ENCODE assay signal across 22 cellular contexts in the genomic region with DNA sequence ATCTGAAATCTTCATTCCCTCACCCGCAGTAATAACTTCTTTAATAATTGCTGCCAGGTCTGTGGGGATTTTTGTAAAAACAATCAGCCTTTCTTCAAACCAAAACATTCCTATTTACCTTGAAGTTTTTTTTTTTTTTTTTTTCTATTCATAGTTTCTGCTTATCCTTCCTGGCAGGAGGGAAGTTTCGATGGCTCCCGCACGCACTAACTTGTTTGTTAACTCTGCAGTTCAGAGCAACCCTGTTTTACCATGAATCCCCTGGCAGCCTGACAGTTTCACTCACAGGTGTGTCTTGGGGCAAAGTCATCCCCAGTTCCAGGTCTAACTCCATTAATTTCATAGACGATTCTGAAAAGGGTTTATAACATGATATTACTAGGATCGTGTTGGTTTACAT.
DNase-seq lines count a peak whose midpoint lies in the region; ATAC-seq and TF ChIP-seq lines count a peak whose summit lies in the region.
"Had no signal": no experiment of that assay in that cellular context is flagged by ENCODE, and none has a peak within 500 bp of the region (broad histone marks: within the 10 kb centered on the region; RNA-seq: fewer than 3 reads in every experiment).

No MANE protein-coding gene starts in this region.

- H3K27ac Mint-ChIP-seq in effector memory CD8-positive, alpha-beta T cell = no peak overlapping the region
- H3K27ac Mint-ChIP-seq: activated T-helper 1 cell treated with anti-CD3 and anti-CD28 coated beads, Interleukin-12 subunit alpha, Interleukin-12 subunit beta, Interleukin-2, Interleukin-4 antibody, amounts not matched to agents 30 ng/mL and 10 ng/mL and 1 ng/mL, durations not matched to agents 14 hours and 24 hours and 36 hours; dendritic cell treated with granulocyte-macrophage colony-stimulating factor and Interleukin-4, amounts not matched to agents 40 ng/mL and 50 ng/mL, for 4 days; stimulated activated naive CD8-positive, alpha-beta T cell treated with anti-CD3 and anti-CD28 coated beads, Interleukin-15, Interleukin-2, amounts not matched to agents 100 ng/mL and 50 ng/mL, for 24 hours had no signal

- no peaks in the 10 kb centered on the region for H4K20me1 ChIP-seq in HCT116 (ENCODE audit: insufficient read depth)

- no peak overlapping the region for H2AFZ ChIP-seq in HCT116 (ENCODE audit: low read depth, low read length, poor library complexity, severe bottlenecking)

- H3K27me3 ChIP-seq in HCT116 (ENCODE audit: insufficient read depth, low read length) = no peaks in the 10 kb centered on the region
- H3K27me3 ChIP-seq: brain microvascular endothelial cell had no signal

- DNase-seq in HCT116 (ENCODE audit: low read depth, low spot score) (no peak), NCI-H345 treated with DMSO at 0.1 percent for 48 hours (lab: John Stamatoyannopoulos, UW; ENCODE audit: unreplicated experiment) (peak; percentile 31), epithelial cell of prostate (ENCODE audit: low read depth, low spot score) (peak; percentile 99), renal cortical epithelial cell (ENCODE audit: low read depth) (peak; percentile 9), middle frontal gyrus (ENCODE audit: extremely low spot score, low spot score) (no peak)
- DNase-seq in effector memory CD8-positive, alpha-beta T cell = no peak
- DNase-seq in activated CD4-positive, alpha-beta T cell treated with anti-CD3 and anti-CD28 coated beads for 48 hours = no peak
- DNase-seq: brain microvascular endothelial cell; EL; erythroblast; NCI-H2029 treated with DMSO at 0.1 percent for 48 hours; NCI-H524; nucleus accumbens; SK-N-SH; stimulated activated CD4-positive, alpha-beta T cell treated with anti-CD3 and anti-CD28 coated beads, Interleukin-1b, Interleukin-23, amount 100 ng/mL, for 48 hours; T-helper 9 cell had no signal

- no peak for TF ChIP-seq POLR2A in HCT116 (IDR thresholded peaks at IDR 0.05; ENCODE audit: borderline replicate concordance, extremely low read depth, insufficient read depth, insufficient read length)

- H3K36me3 ChIP-seq in HCT116 (ENCODE audit: control insufficient read depth in 1 of 2, insufficient read depth in 2 of 2, low read length in 2 of 2) = no peaks in the 10 kb centered on the region
- H3K36me3 ChIP-seq: brain microvascular endothelial cell had no signal

- no peaks in the 10 kb centered on the region for H3K9me3 ChIP-seq in HCT116 (ENCODE audit: control insufficient read depth in 1 of 2, insufficient read depth in 1 of 2, low read depth in 1 of 2, low read length in 2 of 2)
- H3K9me3 ChIP-seq: SK-N-SH had no signal

- peaks cover 5 to 9% of the 10 kb centered on the region in 2 donors for H3K27me3 Mint-ChIP-seq in effector memory CD8-positive, alpha-beta T cell
- H3K27me3 Mint-ChIP-seq: stimulated activated naive CD8-positive, alpha-beta T cell treated with anti-CD3 and anti-CD28 coated beads, Interleukin-15, Interleukin-2, amounts not matched to agents 100 ng/mL and 50 ng/mL, for 24 hours had no signal

- intact Hi-C loops in HCT116 (cut with micrococcal nuclease) = no loop called here

- POLR2A ChIA-PET in HCT116 (lab: Charles Lee) = no interaction called here

- no peaks in the 10 kb centered on the region for H3K9me2 ChIP-seq in HCT116 (ENCODE audit: insufficient read depth)
- H3K9me2 ChIP-seq: SK-N-SH had no signal

- BruUV-seq in HCT116 (replicated peaks; lab: Mats Ljungman, UMichigan) = no TSS peak

- peaks cover 0 to 24% of the 10 kb centered on the region in 2 experiments; a peak in 3 of 4 replicates for H3K4me1 ChIP-seq in HCT116 (ENCODE audit: control insufficient read depth in 1 of 2, insufficient read depth in 2 of 2, low read length in 2 of 2)

- no peaks in the 10 kb centered on the region for H3K79me2 ChIP-seq in HCT116 (ENCODE audit: insufficient read depth, low read length)

- H3K4me3 Mint-ChIP-seq in effector memory CD8-positive, alpha-beta T cell = no peak overlapping the region
- H3K4me3 Mint-ChIP-seq: activated T-helper 1 cell treated with anti-CD3 and anti-CD28 coated beads, Interleukin-12 subunit alpha, Interleukin-12 subunit beta, Interleukin-2, Interleukin-4 antibody, amounts not matched to agents 30 ng/mL and 10 ng/mL and 1 ng/mL, durations not matched to agents 14 hours and 24 hours and 36 hours; dendritic cell treated with granulocyte-macrophage colony-stimulating factor and Interleukin-4, amounts not matched to agents 40 ng/mL and 50 ng/mL, for 4 days; stimulated activated naive CD8-positive, alpha-beta T cell treated with anti-CD3 and anti-CD28 coated beads, Interleukin-15, Interleukin-2, amounts not matched to agents 100 ng/mL and 50 ng/mL, for 24 hours had no signal

- peak overlapping the region; percentile 67 for H3K4me2 ChIP-seq in HCT116 (ENCODE audit: low read length)

- 0 out of 4 replicates have a peak overlapping the region, but pooled peaks of 1 of the 2 experiments have one; percentile 43 for H3K4me3 ChIP-seq in HCT116 (replicated peaks in 1 of 2; ENCODE audit: low read depth in 1 of 2, low read length in 2 of 2)

- RAD21 ChIA-PET in HCT116 (lab: Charles Lee; ENCODE audit: low non-redundant PET in 1 of 2, low total read pairs in 2 of 2, uncharacterized antibody in 2 of 2, unreplicated experiment in 2 of 2) = no interaction called here

- TF ChIP-seq RAD21 in HCT116 (IDR thresholded peaks at IDR 0.05; ENCODE audit: low read depth) = no peak

- CTCF ChIA-PET in HCT116 (lab: Charles Lee) = no interaction called here

- peaks cover 0 to 4% of the 10 kb centered on the region in 2 donors for H3K4me1 Mint-ChIP-seq in effector memory CD8-positive, alpha-beta T cell (ENCODE audit: low read depth in 2 of 2)

- TF ChIP-seq CTCF in HCT116 (IDR thresholded peaks at IDR 0.05 in 2 of 3, conservative IDR thresholded peaks at IDR 0.05 in 1 of 3; ENCODE audit: borderline replicate concordance in 1 of 3, insufficient read depth in 1 of 3, low read depth in 2 of 3, low read length in 2 of 3) = no peak

- H3K27ac ChIP-seq in HCT116 (ENCODE audit: low read depth, low read length) (no peak overlapping the region), epithelial cell of prostate (peak overlapping the region; percentile 66)
- H3K27ac ChIP-seq: brain microvascular endothelial cell had no signal

- no peak for ATAC-seq in HCT116
- no peak for ATAC-seq in effector memory CD8-positive, alpha-beta T cell (replicated peaks)
- no peak for ATAC-seq in HG03159 (IDR thresholded peaks at IDR 0.05; ENCODE audit: unreplicated experiment)
- ATAC-seq: activated CD4-positive, CD25-positive, alpha-beta regulatory T cell treated with anti-CD3 and anti-CD28 coated beads, Interleukin-2, amount 50 U/mL, for 24 hours; sciatic nerve had no signal

- no peak overlapping the region for H3K9ac ChIP-seq in HCT116 (ENCODE audit: low read length)
- H3K9ac ChIP-seq: SK-N-SH had no signal

- H3K36me3 Mint-ChIP-seq in effector memory CD8-positive, alpha-beta T cell (ENCODE audit: insufficient read depth) = no peaks in the 10 kb centered on the region

- no peaks in the 10 kb centered on the region for H3K9me3 Mint-ChIP-seq in effector memory CD8-positive, alpha-beta T cell
- H3K9me3 Mint-ChIP-seq: dendritic cell treated with granulocyte-macrophage colony-stimulating factor and Interleukin-4, amounts not matched to agents 40 ng/mL and 50 ng/mL, for 4 days; stimulated activated naive CD8-positive, alpha-beta T cell treated with anti-CD3 and anti-CD28 coated beads, Interleukin-15, Interleukin-2, amounts not matched to agents 100 ng/mL and 50 ng/mL, for 24 hours had no signal

TF ChIP-seq in HCT116, 20 proteins besides CTCF, POLR2A, EP300 and RAD21:
- no peak for TF ChIP-seq EZH2 (IDR thresholded peaks at IDR 0.05)
- TF ChIP-seq CBX3 (IDR thresholded peaks at IDR 0.05; ENCODE audit: low read depth) = no peak
- no peak for TF ChIP-seq SP1 (IDR thresholded peaks at IDR 0.05; ENCODE audit: low read depth)
- TF ChIP-seq ZFX (IDR thresholded peaks at IDR 0.05) = no peak
- TF ChIP-seq JUND (IDR thresholded peaks at IDR 0.05) = no peak
- no peak for TF ChIP-seq TCF7L2 (IDR thresholded peaks at IDR 0.05; ENCODE audit: borderline replicate concordance, extremely low read depth, insufficient read depth, insufficient read length)
- no peak for TF ChIP-seq POLR2AphosphoS5 (IDR thresholded peaks at IDR 0.05; ENCODE audit: low read depth, low read length)
- TF ChIP-seq YY1 (IDR thresholded peaks at IDR 0.05; ENCODE audit: extremely low read depth, insufficient replicate concordance, low read depth, low read length) = no peak

Comparison
In these comparisons a context has a peak if more than half of its experiments do, and no peak if none do; other contexts are left out.
1. DNase-seq: peak in NCI-H345 treated with DMSO at 0.1 percent for 48 hours (single experiment), epithelial cell of prostate (single experiment) and renal cortical epithelial cell (single experiment); none in HCT116 (single experiment), effector memory CD8-positive, alpha-beta T cell (0 of 3), middle frontal gyrus (single experiment) and activated CD4-positive, alpha-beta T cell treated with anti-CD3 and anti-CD28 coated beads for 48 hours (single experiment).